In the genomic region with DNA sequence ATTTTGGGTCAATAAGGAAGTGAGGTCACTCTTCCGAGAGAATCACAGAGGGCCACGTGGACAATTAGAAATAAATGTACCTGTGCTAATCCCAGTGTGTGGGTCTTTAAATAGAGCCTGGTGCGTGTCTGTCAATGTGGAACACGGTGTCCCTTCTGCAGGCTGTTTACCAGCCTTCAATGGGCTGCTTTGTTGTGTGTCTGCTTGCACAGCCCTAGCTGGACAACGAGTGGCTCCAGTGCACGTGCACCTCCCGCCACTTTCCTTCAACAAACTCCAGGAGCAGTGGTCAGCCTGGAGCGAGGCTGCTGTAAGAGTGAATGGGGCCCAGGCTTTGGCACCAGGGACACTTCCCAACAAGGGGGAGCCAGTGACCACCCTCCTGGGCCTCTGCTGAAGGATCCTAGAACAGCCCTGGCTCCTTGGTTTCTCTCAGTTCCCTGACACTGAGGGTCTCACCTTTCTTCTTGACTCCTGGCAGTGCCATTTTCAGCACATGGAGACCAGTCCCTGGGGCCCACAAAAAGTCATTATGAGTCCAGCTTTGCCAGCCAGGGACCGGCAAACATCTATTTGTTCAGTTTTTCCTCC, we compare ENCODE assay signal across 1 cellular context.
TF ChIP-seq lines count a peak whose summit lies in the region.

No MANE protein-coding gene starts in this region.

TF ChIP-seq in K562, 482 proteins besides CTCF, POLR2A, EP300 and RAD21 (continued from another document):
- TF ChIP-seq, protein P1, sequence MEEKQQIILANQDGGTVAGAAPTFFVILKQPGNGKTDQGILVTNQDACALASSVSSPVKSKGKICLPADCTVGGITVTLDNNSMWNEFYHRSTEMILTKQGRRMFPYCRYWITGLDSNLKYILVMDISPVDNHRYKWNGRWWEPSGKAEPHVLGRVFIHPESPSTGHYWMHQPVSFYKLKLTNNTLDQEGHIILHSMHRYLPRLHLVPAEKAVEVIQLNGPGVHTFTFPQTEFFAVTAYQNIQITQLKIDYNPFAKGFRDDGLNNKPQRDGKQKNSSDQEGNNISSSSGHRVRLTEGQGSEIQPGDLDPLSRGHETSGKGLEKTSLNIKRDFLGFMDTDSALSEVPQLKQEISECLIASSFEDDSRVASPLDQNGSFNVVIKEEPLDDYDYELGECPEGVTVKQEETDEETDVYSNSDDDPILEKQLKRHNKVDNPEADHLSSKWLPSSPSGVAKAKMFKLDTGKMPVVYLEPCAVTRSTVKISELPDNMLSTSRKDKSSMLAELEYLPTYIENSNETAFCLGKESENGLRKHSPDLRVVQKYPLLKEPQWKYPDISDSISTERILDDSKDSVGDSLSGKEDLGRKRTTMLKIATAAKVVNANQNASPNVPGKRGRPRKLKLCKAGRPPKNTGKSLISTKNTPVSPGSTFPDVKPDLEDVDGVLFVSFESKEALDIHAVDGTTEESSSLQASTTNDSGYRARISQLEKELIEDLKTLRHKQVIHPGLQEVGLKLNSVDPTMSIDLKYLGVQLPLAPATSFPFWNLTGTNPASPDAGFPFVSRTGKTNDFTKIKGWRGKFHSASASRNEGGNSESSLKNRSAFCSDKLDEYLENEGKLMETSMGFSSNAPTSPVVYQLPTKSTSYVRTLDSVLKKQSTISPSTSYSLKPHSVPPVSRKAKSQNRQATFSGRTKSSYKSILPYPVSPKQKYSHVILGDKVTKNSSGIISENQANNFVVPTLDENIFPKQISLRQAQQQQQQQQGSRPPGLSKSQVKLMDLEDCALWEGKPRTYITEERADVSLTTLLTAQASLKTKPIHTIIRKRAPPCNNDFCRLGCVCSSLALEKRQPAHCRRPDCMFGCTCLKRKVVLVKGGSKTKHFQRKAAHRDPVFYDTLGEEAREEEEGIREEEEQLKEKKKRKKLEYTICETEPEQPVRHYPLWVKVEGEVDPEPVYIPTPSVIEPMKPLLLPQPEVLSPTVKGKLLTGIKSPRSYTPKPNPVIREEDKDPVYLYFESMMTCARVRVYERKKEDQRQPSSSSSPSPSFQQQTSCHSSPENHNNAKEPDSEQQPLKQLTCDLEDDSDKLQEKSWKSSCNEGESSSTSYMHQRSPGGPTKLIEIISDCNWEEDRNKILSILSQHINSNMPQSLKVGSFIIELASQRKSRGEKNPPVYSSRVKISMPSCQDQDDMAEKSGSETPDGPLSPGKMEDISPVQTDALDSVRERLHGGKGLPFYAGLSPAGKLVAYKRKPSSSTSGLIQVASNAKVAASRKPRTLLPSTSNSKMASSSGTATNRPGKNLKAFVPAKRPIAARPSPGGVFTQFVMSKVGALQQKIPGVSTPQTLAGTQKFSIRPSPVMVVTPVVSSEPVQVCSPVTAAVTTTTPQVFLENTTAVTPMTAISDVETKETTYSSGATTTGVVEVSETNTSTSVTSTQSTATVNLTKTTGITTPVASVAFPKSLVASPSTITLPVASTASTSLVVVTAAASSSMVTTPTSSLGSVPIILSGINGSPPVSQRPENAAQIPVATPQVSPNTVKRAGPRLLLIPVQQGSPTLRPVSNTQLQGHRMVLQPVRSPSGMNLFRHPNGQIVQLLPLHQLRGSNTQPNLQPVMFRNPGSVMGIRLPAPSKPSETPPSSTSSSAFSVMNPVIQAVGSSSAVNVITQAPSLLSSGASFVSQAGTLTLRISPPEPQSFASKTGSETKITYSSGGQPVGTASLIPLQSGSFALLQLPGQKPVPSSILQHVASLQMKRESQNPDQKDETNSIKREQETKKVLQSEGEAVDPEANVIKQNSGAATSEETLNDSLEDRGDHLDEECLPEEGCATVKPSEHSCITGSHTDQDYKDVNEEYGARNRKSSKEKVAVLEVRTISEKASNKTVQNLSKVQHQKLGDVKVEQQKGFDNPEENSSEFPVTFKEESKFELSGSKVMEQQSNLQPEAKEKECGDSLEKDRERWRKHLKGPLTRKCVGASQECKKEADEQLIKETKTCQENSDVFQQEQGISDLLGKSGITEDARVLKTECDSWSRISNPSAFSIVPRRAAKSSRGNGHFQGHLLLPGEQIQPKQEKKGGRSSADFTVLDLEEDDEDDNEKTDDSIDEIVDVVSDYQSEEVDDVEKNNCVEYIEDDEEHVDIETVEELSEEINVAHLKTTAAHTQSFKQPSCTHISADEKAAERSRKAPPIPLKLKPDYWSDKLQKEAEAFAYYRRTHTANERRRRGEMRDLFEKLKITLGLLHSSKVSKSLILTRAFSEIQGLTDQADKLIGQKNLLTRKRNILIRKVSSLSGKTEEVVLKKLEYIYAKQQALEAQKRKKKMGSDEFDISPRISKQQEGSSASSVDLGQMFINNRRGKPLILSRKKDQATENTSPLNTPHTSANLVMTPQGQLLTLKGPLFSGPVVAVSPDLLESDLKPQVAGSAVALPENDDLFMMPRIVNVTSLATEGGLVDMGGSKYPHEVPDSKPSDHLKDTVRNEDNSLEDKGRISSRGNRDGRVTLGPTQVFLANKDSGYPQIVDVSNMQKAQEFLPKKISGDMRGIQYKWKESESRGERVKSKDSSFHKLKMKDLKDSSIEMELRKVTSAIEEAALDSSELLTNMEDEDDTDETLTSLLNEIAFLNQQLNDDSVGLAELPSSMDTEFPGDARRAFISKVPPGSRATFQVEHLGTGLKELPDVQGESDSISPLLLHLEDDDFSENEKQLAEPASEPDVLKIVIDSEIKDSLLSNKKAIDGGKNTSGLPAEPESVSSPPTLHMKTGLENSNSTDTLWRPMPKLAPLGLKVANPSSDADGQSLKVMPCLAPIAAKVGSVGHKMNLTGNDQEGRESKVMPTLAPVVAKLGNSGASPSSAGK (IDR thresholded peaks at IDR 0.05) = peak; percentile 17; the same call in 1 of the 2 replicates
- TF ChIP-seq, protein P2, sequence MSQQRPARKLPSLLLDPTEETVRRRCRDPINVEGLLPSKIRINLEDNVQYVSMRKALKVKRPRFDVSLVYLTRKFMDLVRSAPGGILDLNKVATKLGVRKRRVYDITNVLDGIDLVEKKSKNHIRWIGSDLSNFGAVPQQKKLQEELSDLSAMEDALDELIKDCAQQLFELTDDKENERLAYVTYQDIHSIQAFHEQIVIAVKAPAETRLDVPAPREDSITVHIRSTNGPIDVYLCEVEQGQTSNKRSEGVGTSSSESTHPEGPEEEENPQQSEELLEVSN (IDR thresholded peaks at IDR 0.05; ENCODE audit: borderline replicate concordance in 1 of 2, extremely low read depth in 1 of 2, insufficient read depth in 1 of 2, insufficient read length in 1 of 2, low read depth in 1 of 2, low read length in 1 of 2, poor library complexity in 1 of 2, severe bottlenecking in 1 of 2) = peak in 1 of 2 experiments; percentile 46
